ENCODE assay signal across 23 cellular contexts in genomic region chr19:28218728-28219127, GRCh38.
"Had no signal": no experiment of that assay in that cellular context is flagged by ENCODE, and none has a peak within 500 bp of the region (broad histone marks: within the 10 kb centered on the region; RNA-seq: fewer than 3 reads in every experiment).

No MANE protein-coding gene starts in this region.

- H3K4me2 ChIP-seq: SK-N-SH had no signal

- ATAC-seq: Panc1, PC-3, T-cell had no signal

- H3K4me3 Mint-ChIP-seq: T-cell had no signal

- H3K9me3 ChIP-seq: SK-N-SH had no signal

- H3K9ac ChIP-seq: SK-N-SH had no signal

- H3K36me3 Mint-ChIP-seq: T-cell had no signal

- H3K27ac ChIP-seq: RWPE1 had no signal

- DNase-seq: KBM-7, MV-4-11, NCI-H1048, NCI-H1105 treated with DMSO at 0.1 percent for 48 hours, NCI-H1417 treated with DMSO at 0.1 percent for 48 hours, NCI-H146, NCI-H1694 treated with DMSO at 0.1 percent for 48 hours, NCI-H1930, NCI-H2081, NCI-H2171, NCI-H226, NCI-H446, NCI-H510A, NCI-H524 treated with DMSO at 0.1 percent for 48 hours, NCI-H69, NCI-H774, PC-3, SHP77, SK-N-SH, SW 1271, T-cell had no signal

- H3K9me2 ChIP-seq: SK-N-SH had no signal

- H3K4me1 Mint-ChIP-seq: T-cell had no signal

- H3K27ac Mint-ChIP-seq: T-cell had no signal
